ENCODE assay signal across 8 cellular contexts in the genomic region with DNA sequence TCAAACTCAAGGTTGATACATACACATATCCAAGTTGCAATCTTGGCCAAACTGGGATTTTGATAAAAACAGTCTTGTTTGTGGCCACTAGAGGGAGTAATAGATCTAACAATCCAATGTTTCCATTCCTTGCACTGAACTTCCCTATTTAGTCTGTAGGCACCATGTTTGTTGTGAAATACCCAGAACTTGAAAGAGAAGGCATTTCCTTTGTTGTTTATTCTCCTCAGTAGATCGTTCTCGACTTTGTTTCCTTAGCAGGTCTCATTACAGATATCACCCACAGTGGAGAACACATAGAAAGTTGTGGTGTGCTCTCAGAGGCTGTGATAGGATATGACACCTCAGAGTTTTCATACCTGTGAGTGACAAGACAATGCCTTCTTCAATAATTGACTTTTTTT.
A peak's percentile ranks its signal among the peaks of the same experiment; 100 is the strongest.
DNase-seq lines count a peak whose midpoint lies in the region; ATAC-seq and TF ChIP-seq lines count a peak whose summit lies in the region.

No MANE protein-coding gene starts in this region.

- no peaks in the 10 kb centered on the region for H3K27me3 Mint-ChIP-seq in activated CD4-positive, alpha-beta T cell treated with anti-CD3 and anti-CD28 coated beads for 36 hours
- no peaks in the 10 kb centered on the region for H3K27me3 Mint-ChIP-seq in T-cell

- DNase-seq in activated CD4-positive, alpha-beta T cell treated with anti-CD3 and anti-CD28 coated beads for 36 hours = no peak
- DNase-seq in activated CD4-positive, alpha-beta T cell treated with anti-CD3 and anti-CD28 coated beads for 1 hour = no peak
- DNase-seq in HCEC 1CT = peak; percentile 82
- DNase-seq in NCI-H1105 (lab: John Stamatoyannopoulos, UW) = peak; percentile 30
- DNase-seq in T-cell = peak in 4 of 34 experiments; percentile 4 to 45 (median 14)
- DNase-seq in epidermal melanocyte (ENCODE audit: insufficient read length, low spot score) = peak; percentile 68
- no peak for DNase-seq in lower leg skin (ENCODE audit: low spot score in 2 of 2)

- peaks cover 3% of the 10 kb centered on the region in 2 donors for H3K36me3 ChIP-seq in mucosa of rectum (ENCODE audit: control insufficient read depth in 2 of 2, insufficient read depth in 2 of 2, low read length in 2 of 2)

- WGBS in lower leg skin, 2 donors = 0% methylated on average over 2 of the region's 2 CpGs

- H3K4me3 ChIP-seq in mucosa of rectum (ENCODE audit: low read length in 2 of 2) (no peak overlapping the region), lower leg skin (ENCODE audit: low read depth, poor library complexity, severe bottlenecking) (no peak overlapping the region)

- peaks cover 8 to 13% of the 10 kb centered on the region in 2 donors for H3K4me1 ChIP-seq in mucosa of rectum (ENCODE audit: control insufficient read depth in 2 of 2, insufficient read depth in 2 of 2, low read length in 2 of 2)

- H3K27ac ChIP-seq in mucosa of rectum (ENCODE audit: low read depth in 2 of 2, low read length in 2 of 2) = peak overlapping the region; percentile 26 to 49

- no peaks in the 10 kb centered on the region for H3K9me3 ChIP-seq in mucosa of rectum (ENCODE audit: control insufficient read depth in 2 of 2, low read length in 2 of 2)

- CTCF ChIA-PET in activated CD4-positive, alpha-beta T cell treated with anti-CD3 and anti-CD28 coated beads for 36 hours (lab: Charles Lee) = interaction anchor here (0.8 to 3.1 kb wide), 38 partner anchors 11 to 253 kb away, joined by 3 to 52 read pairs (median 6); a partner anchor contains a TSS
- CTCF ChIA-PET in T-cell (lab: Charles Lee) = interaction anchor here (0.5 to 2.8 kb wide), 43 partner anchors 15 to 256 kb away, joined by 3 to 43 read pairs (median 6); a partner anchor contains a TSS

- no peak overlapping the region for H3K9ac ChIP-seq in mucosa of rectum (ENCODE audit: low read depth in 1 of 2, low read length in 2 of 2)

- H3K4me1 Mint-ChIP-seq in activated CD4-positive, alpha-beta T cell treated with anti-CD3 and anti-CD28 coated beads for 36 hours = peaks cover 34% of the 10 kb centered on the region
- peaks cover 28 to 29% (median 28%) of the 10 kb centered on the region in 3 donors for H3K4me1 Mint-ChIP-seq in T-cell

- POLR2A ChIA-PET in activated CD4-positive, alpha-beta T cell treated with anti-CD3 and anti-CD28 coated beads for 36 hours (lab: Charles Lee) = interaction anchor here (0.6 to 1.2 kb wide), 2 partner anchors 71 to 253 kb away, joined by 4 to 9 read pairs; no protein-coding TSS in a partner anchor
- POLR2A ChIA-PET in T-cell (lab: Charles Lee) = interaction anchor here in 1 of 2 donors (0.6 kb wide), 1 partner anchor 72 kb away, joined by 3 read pairs; no protein-coding TSS in a partner anchor

- ATAC-seq in activated CD4-positive, alpha-beta T cell treated with anti-CD3 and anti-CD28 coated beads for 36 hours = peak; percentile 78
- peak; percentile 58 to 69 (median 64) for ATAC-seq in T-cell (replicated peaks in 1 of 4)

- H3K4me3 Mint-ChIP-seq in activated CD4-positive, alpha-beta T cell treated with anti-CD3 and anti-CD28 coated beads for 36 hours = no peak overlapping the region
- H3K4me3 Mint-ChIP-seq in T-cell = no peak overlapping the region

- H3K27me3 ChIP-seq in mucosa of rectum (ENCODE audit: control insufficient read depth in 2 of 2, insufficient read depth in 2 of 2, low read length in 2 of 2) = no peaks in the 10 kb centered on the region

- intact Hi-C loops in activated CD4-positive, alpha-beta T cell treated with anti-CD3 and anti-CD28 coated beads for 36 hours (cut with DNase I, micrococcal nuclease) = loop anchor here (1.0 to 5.0 kb wide), 10 partner anchors 56 to 430 kb away; a partner anchor contains a TSS
- intact Hi-C loops in lower leg skin (cut with DNase I; ENCODE audit: low total_unique reads) = loop anchor here (5.0 kb wide), 1 partner anchor 140 kb away; no protein-coding TSS in a partner anchor

- H3K27ac Mint-ChIP-seq in activated CD4-positive, alpha-beta T cell treated with anti-CD3 and anti-CD28 coated beads for 36 hours = peak overlapping the region; percentile 7
- peak overlapping the region in 1 of 2 donors; percentile 21 for H3K27ac Mint-ChIP-seq in T-cell

- TF ChIP-seq CTCF in lower leg skin (IDR thresholded peaks at IDR 0.05) = peak in 1 of 3 donors; percentile 69

- TF ChIP-seq POLR2A in lower leg skin (IDR thresholded peaks at IDR 0.05) = no peak

- peaks cover 7% of the 10 kb centered on the region for H3K36me3 Mint-ChIP-seq in activated CD4-positive, alpha-beta T cell treated with anti-CD3 and anti-CD28 coated beads for 36 hours (ENCODE audit: low read depth)
- peaks cover 7% of the 10 kb centered on the region for H3K36me3 Mint-ChIP-seq in T-cell

- no peaks in the 10 kb centered on the region for H3K9me3 Mint-ChIP-seq in activated CD4-positive, alpha-beta T cell treated with anti-CD3 and anti-CD28 coated beads for 36 hours (ENCODE audit: low read depth)
- H3K9me3 Mint-ChIP-seq in T-cell = no peaks in the 10 kb centered on the region

Comparison
In these comparisons a context has a peak if more than half of its experiments do, and no peak if none do; other contexts are left out.
1. DNase-seq: peak in HCEC 1CT (single experiment), NCI-H1105 (single experiment) and epidermal melanocyte (single experiment); none in activated CD4-positive, alpha-beta T cell treated with anti-CD3 and anti-CD28 coated beads for 36 hours (single experiment), activated CD4-positive, alpha-beta T cell treated with anti-CD3 and anti-CD28 coated beads for 1 hour (single experiment) and lower leg skin (0 of 2).